8 cellular contexts compared by ENCODE assay signal in the genomic region with DNA sequence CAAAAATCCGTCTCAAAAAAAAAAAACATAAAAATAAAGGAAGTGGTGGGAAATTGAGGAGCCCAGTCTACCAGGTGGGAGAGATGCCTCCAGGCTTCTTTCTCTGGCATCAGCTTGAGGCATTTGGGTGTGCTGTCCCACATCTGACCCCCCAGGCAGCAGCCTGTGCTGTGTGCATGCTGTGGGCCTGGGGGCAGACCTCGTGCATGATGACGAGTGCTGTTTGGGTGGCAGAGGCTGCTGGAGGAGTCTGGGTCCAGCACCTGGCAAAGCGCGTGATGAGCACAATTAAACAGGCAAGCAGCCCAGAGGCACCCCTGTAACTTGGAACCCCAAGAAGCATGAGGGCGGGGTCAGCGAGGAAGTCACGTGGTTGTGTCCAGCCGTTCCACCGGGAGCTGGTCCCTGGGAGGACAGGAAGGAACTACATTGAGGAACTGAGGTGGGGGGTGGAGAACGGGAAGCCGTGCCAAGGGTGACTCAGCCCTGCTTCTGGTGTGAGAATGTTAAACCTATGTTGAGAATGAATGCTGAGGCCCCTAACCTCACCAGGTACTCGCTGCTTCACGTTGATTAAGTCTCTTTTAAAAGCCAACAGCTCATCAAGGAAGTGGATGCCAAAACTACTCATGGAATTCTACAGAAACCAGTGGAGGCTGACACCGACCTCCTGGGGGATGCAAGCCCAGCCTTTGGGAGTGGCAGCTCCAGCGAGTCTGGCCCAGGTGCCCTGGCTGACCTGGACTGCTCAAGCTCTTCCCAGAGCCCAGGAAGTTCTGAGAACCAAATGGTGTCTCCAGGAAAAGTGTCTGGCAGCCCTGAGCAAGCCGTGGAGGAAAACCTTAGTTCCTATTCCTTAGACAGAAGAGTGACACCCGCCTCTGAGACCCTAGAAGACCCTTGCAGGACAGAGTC. TPM values are rescaled to one million over a fixed set of nuclear protein-coding genes. Genes with fewer than 3 reads are reported as not detected.
DNase-seq lines count a peak whose midpoint lies in the region; ATAC-seq and TF ChIP-seq lines count a peak whose summit lies in the region.

No MANE protein-coding gene starts in this region.

- H3K4me3 ChIP-seq in HEK293 (ENCODE audit: low read depth, low read length) (no peak overlapping the region), fibroblast of villous mesenchyme (ENCODE audit: low read depth, low read length) (no peak overlapping the region), skeletal muscle satellite cell (ENCODE audit: low read length) (no peak overlapping the region)

- CTCF ChIA-PET in HEK293 (lab: Yijun Ruan, JAX) = interaction anchor here (0.7 to 7.6 kb wide), 5 partner anchors 19 to 98 kb away, joined by 3 to 61 read pairs (median 4); no protein-coding TSS in a partner anchor

- DNase-seq in SW480 (ENCODE audit: low spot score) = peak; percentile 34
- DNase-seq in fibroblast of villous mesenchyme (ENCODE audit: low read depth) = peak; percentile 71
- no peak for DNase-seq in activated CD4-positive, alpha-beta T cell treated with anti-CD3 and anti-CD28 coated beads, Interleukin-2, amount 50 U/mL, for 1 hour
- DNase-seq in NCI-H187 (lab: John Stamatoyannopoulos, UW) = no peak
- DNase-seq in NCI-H1105 treated with DMSO at 0.1 percent for 48 hours (lab: John Stamatoyannopoulos, UW) = no peak

- POLR2A ChIA-PET in HEK293 (lab: Yijun Ruan, JAX) = no interaction called here

- H3K27ac ChIP-seq in HEK293 (ENCODE audit: extremely low read depth, low read depth, low read length) = no peak overlapping the region

- H3K4me2 ChIP-seq in skeletal muscle satellite cell (ENCODE audit: low read length) = peak overlapping the region; percentile 51

- H3K27me3 ChIP-seq in skeletal muscle satellite cell (ENCODE audit: control insufficient read depth, insufficient read depth, low read length) = no peaks in the 10 kb centered on the region

- H3K36me3 ChIP-seq in HEK293 (ENCODE audit: control insufficient read depth in 2 of 2, insufficient read depth in 1 of 2, low read length in 2 of 2) (peaks cover 20 to 96% of the 10 kb centered on the region in 2 experiments; a peak in 2 of 3 replicates), skeletal muscle satellite cell (ENCODE audit: insufficient read depth, low read length) (peaks cover 46% of the 10 kb centered on the region)

- H3K9me3 ChIP-seq in HEK293 (ENCODE audit: control insufficient read depth, insufficient read depth, low read depth, low read length) (no peaks in the 10 kb centered on the region), skeletal muscle satellite cell (replicated peaks; ENCODE audit: low read length) (no peaks in the 10 kb centered on the region)

- H3K9ac ChIP-seq in skeletal muscle satellite cell (ENCODE audit: low read depth, low read length) = no peak overlapping the region

- ATAC-seq in HG02981 (IDR thresholded peaks at IDR 0.05; ENCODE audit: unreplicated experiment) = no peak

- TF ChIP-seq CTCF in HEK293 (tag by site-specific recombination; IDR thresholded peaks at IDR 0.05) (no peak), fibroblast of villous mesenchyme (IDR thresholded peaks at IDR 0.05; ENCODE audit: insufficient read depth, low read depth, low read length) (no peak)

- H3K4me1 ChIP-seq in HEK293 (ENCODE audit: control insufficient read depth, insufficient read depth, low read length) (no peaks in the 10 kb centered on the region), skeletal muscle satellite cell (ENCODE audit: control insufficient read depth, insufficient read depth, low read length) (peaks cover 30% of the 10 kb centered on the region)

TF ChIP-seq in HEK293, 187 proteins besides CTCF, POLR2A, EP300 and RAD21 (continues in another document):
- TF ChIP-seq ZNF112 (tag by site-specific recombination; IDR thresholded peaks at IDR 0.05) (no peak), ZBTB21 (tag by site-specific recombination; IDR thresholded peaks at IDR 0.05) (no peak), ZNF658 (tag by site-specific recombination; IDR thresholded peaks at IDR 0.05) (no peak), SETDB1 (IDR thresholded peaks at IDR 0.05; ENCODE audit: insufficient read length, low read length) (no peak), ZNF354C (tag by site-specific recombination; IDR thresholded peaks at IDR 0.05; ENCODE audit: borderline replicate concordance, low read depth) (no peak), EGR2 (tag by site-specific recombination; IDR thresholded peaks at IDR 0.05; ENCODE audit: low read depth) (no peak), ZNF157 (tag by site-specific recombination; IDR thresholded peaks at IDR 0.05) (no peak), ZNF121 (tag by site-specific recombination; IDR thresholded peaks at IDR 0.05) (no peak), ZNF37A (tag by site-specific recombination; IDR thresholded peaks at IDR 0.05) (no peak), GLIS1 (tag by site-specific recombination; IDR thresholded peaks at IDR 0.05) (peak; percentile 51; the same call in 1 of the 2 replicates), ZNF707 (tag by site-specific recombination; IDR thresholded peaks at IDR 0.05) (no peak), TRIM28 (IDR thresholded peaks at IDR 0.05; ENCODE audit: borderline replicate concordance, low read length) (no peak), ZNF423 (tag by site-specific recombination; IDR thresholded peaks at IDR 0.05) (no peak), ZNF24 (tag by site-specific recombination; IDR thresholded peaks at IDR 0.05) (no peak), GLIS2 (tag by site-specific recombination; IDR thresholded peaks at IDR 0.05) (0 out of 2 replicates have a peak, but pooled peaks have one; percentile 42), GFI1B (tag by site-specific recombination; IDR thresholded peaks at IDR 0.05) (no peak), GLI2 (tag by site-specific recombination; IDR thresholded peaks at IDR 0.05; ENCODE audit: borderline replicate concordance, low read depth) (no peak), ZNF785 (tag by site-specific recombination; IDR thresholded peaks at IDR 0.05) (no peak), ZNF623 (tag by site-specific recombination; IDR thresholded peaks at IDR 0.05) (no peak), ZNF391 (tag by site-specific recombination; IDR thresholded peaks at IDR 0.05; ENCODE audit: borderline replicate concordance, low read depth) (no peak)
- TF ChIP-seq, protein P1, sequence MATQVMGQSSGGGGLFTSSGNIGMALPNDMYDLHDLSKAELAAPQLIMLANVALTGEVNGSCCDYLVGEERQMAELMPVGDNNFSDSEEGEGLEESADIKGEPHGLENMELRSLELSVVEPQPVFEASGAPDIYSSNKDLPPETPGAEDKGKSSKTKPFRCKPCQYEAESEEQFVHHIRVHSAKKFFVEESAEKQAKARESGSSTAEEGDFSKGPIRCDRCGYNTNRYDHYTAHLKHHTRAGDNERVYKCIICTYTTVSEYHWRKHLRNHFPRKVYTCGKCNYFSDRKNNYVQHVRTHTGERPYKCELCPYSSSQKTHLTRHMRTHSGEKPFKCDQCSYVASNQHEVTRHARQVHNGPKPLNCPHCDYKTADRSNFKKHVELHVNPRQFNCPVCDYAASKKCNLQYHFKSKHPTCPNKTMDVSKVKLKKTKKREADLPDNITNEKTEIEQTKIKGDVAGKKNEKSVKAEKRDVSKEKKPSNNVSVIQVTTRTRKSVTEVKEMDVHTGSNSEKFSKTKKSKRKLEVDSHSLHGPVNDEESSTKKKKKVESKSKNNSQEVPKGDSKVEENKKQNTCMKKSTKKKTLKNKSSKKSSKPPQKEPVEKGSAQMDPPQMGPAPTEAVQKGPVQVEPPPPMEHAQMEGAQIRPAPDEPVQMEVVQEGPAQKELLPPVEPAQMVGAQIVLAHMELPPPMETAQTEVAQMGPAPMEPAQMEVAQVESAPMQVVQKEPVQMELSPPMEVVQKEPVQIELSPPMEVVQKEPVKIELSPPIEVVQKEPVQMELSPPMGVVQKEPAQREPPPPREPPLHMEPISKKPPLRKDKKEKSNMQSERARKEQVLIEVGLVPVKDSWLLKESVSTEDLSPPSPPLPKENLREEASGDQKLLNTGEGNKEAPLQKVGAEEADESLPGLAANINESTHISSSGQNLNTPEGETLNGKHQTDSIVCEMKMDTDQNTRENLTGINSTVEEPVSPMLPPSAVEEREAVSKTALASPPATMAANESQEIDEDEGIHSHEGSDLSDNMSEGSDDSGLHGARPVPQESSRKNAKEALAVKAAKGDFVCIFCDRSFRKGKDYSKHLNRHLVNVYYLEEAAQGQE (tag by site-specific recombination; IDR thresholded peaks at IDR 0.05) = no peak
- TF ChIP-seq, protein P2, sequence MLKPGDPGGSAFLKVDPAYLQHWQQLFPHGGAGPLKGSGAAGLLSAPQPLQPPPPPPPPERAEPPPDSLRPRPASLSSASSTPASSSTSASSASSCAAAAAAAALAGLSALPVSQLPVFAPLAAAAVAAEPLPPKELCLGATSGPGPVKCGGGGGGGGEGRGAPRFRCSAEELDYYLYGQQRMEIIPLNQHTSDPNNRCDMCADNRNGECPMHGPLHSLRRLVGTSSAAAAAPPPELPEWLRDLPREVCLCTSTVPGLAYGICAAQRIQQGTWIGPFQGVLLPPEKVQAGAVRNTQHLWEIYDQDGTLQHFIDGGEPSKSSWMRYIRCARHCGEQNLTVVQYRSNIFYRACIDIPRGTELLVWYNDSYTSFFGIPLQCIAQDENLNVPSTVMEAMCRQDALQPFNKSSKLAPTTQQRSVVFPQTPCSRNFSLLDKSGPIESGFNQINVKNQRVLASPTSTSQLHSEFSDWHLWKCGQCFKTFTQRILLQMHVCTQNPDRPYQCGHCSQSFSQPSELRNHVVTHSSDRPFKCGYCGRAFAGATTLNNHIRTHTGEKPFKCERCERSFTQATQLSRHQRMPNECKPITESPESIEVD (tag by site-specific recombination; IDR thresholded peaks at IDR 0.05) = no peak
- TF ChIP-seq, protein P3, sequence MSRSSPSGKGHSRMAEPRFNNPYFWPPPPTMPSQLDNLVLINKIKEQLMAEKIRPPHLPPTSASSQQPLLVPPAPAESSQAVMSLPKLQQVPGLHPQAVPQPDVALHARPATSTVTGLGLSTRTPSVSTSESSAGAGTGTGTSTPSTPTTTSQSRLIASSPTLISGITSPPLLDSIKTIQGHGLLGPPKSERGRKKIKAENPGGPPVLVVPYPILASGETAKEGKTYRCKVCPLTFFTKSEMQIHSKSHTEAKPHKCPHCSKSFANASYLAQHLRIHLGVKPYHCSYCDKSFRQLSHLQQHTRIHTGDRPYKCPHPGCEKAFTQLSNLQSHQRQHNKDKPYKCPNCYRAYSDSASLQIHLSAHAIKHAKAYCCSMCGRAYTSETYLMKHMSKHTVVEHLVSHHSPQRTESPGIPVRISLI (tag by site-specific recombination; IDR thresholded peaks at IDR 0.05) = no peak

RNA-seq across cellular contexts. Expression of a gene that starts 6.1 kb away (rescaled TPM):
- total RNA-seq in fibroblast of villous mesenchyme = 9.0 and 16.0 TPM in 2 replicates
- 14.7 and 18.3 TPM in 2 replicates for total RNA-seq in skeletal muscle satellite cell (2012; rRNA removed)

RNA-seq across cellular contexts. Expression of a gene that starts 6.3 kb away (rescaled TPM):
- 31.1 and 34.5 TPM in 2 replicates for total RNA-seq in fibroblast of villous mesenchyme
- total RNA-seq in skeletal muscle satellite cell (2012; rRNA removed) = 16.2 and 31.0 TPM in 2 replicates

RNA-seq across cellular contexts. Expression of a gene that starts 15.3 kb away (rescaled TPM):
- 63.0 and 69.6 TPM in 2 replicates for total RNA-seq in fibroblast of villous mesenchyme
- 50.4 and 72.7 TPM in 2 replicates for total RNA-seq in skeletal muscle satellite cell (2012; rRNA removed)

RNA-seq across cellular contexts. Expression of a gene that starts 43.3 kb away (rescaled TPM):
- 0.86 and 2.3 TPM in 2 replicates for total RNA-seq in fibroblast of villous mesenchyme
- total RNA-seq in skeletal muscle satellite cell (2012; rRNA removed) = 2.5 and 5.9 TPM in 2 replicates

Comparison
In these comparisons a context has a peak if more than half of its experiments do, and no peak if none do; other contexts are left out.
1. DNase-seq: peak in SW480 (single experiment) and fibroblast of villous mesenchyme (single experiment); none in activated CD4-positive, alpha-beta T cell treated with anti-CD3 and anti-CD28 coated beads, Interleukin-2, amount 50 U/mL, for 1 hour (single experiment), NCI-H187 (0 of 2) and NCI-H1105 treated with DMSO at 0.1 percent for 48 hours (single experiment).